ENCODE assay signal across 1 cellular context in genomic region chr17:40862985-40863733, GRCh38.
TF ChIP-seq lines count a peak whose summit lies in the region.

No MANE protein-coding gene starts in this region.

TF ChIP-seq in HepG2, 621 proteins besides CTCF, POLR2A, EP300 and RAD21 (continued from another document and continues in another):
- TF ChIP-seq ZHX1 (CRISPR knock-in tag; IDR thresholded peaks at IDR 0.05; ENCODE audit: low read depth) (no peak), ZMAT3 (CRISPR knock-in tag; conservative IDR thresholded peaks at IDR 0.05) (no peak), SMAD9 (CRISPR knock-in tag; IDR thresholded peaks at IDR 0.05) (no peak), RFX3 (CRISPR knock-in tag; IDR thresholded peaks at IDR 0.05) (no peak), XRCC5 (optimal IDR thresholded peaks at IDR 0.05; ENCODE audit: low read length) (peak; percentile 96), DNMT1 (CRISPR knock-in tag; IDR thresholded peaks at IDR 0.05) (peak; percentile 79; the same call in 1 of the 2 replicates), FOXM1 (CRISPR knock-in tag; IDR thresholded peaks at IDR 0.05) (no peak), ZSCAN29 (CRISPR knock-in tag; conservative IDR thresholded peaks at IDR 0.05) (no peak), ZNF251 (CRISPR knock-in tag; IDR thresholded peaks at IDR 0.05) (no peak), ZXDC (CRISPR knock-in tag; IDR thresholded peaks at IDR 0.05) (no peak), KLF16 (CRISPR knock-in tag; IDR thresholded peaks at IDR 0.05) (no peak), ZNF639 (CRISPR knock-in tag; conservative IDR thresholded peaks at IDR 0.05) (no peak), HMGA1 (CRISPR knock-in tag; conservative IDR thresholded peaks at IDR 0.05) (no peak), ASH2L (IDR thresholded peaks at IDR 0.05; ENCODE audit: insufficient read length, low read depth, low read length) (no peak), MLXIP (CRISPR knock-in tag; IDR thresholded peaks at IDR 0.05; ENCODE audit: borderline replicate concordance) (no peak), ISL2 (CRISPR knock-in tag; IDR thresholded peaks at IDR 0.05) (no peak), TMF1 (CRISPR knock-in tag; IDR thresholded peaks at IDR 0.05; ENCODE audit: low read depth) (no peak), SMARCE1 (IDR thresholded peaks at IDR 0.05; ENCODE audit: borderline replicate concordance) (no peak), THYN1 (CRISPR knock-in tag; IDR thresholded peaks at IDR 0.05; ENCODE audit: borderline replicate concordance, low read depth) (no peak), RFXANK (CRISPR knock-in tag; IDR thresholded peaks at IDR 0.05) (no peak), MXI1 (IDR thresholded peaks at IDR 0.05; ENCODE audit: borderline replicate concordance, low read depth, low read length) (0 out of 3 replicates have a peak, but pooled peaks have one; percentile 30), ZNF746 (CRISPR knock-in tag; IDR thresholded peaks at IDR 0.05) (no peak), NR2F1 (CRISPR knock-in tag; IDR thresholded peaks at IDR 0.05) (no peak), NR2C2 (CRISPR knock-in tag; IDR thresholded peaks at IDR 0.05; ENCODE audit: borderline replicate concordance) (no peak), U2AF1 (optimal IDR thresholded peaks at IDR 0.05; ENCODE audit: low read depth, low read length) (no peak), CSRNP2 (CRISPR knock-in tag; conservative IDR thresholded peaks at IDR 0.05; ENCODE audit: low read depth) (no peak), MNT (IDR thresholded peaks at IDR 0.05) (no peak), ZNF737 (CRISPR knock-in tag; IDR thresholded peaks at IDR 0.05; ENCODE audit: borderline replicate concordance) (no peak), AHR (CRISPR knock-in tag; IDR thresholded peaks at IDR 0.05) (no peak), ZBTB44 (CRISPR knock-in tag; IDR thresholded peaks at IDR 0.05) (no peak), HNF1A (IDR thresholded peaks at IDR 0.05; ENCODE audit: low read depth) (no peak), HNF1A (CRISPR knock-in tag; IDR thresholded peaks at IDR 0.05; ENCODE audit: borderline replicate concordance) (no peak), SMARCC2 (IDR thresholded peaks at IDR 0.05) (no peak), MYNN (CRISPR knock-in tag; IDR thresholded peaks at IDR 0.05; ENCODE audit: low read depth) (no peak), TARDBP (CRISPR knock-in tag; IDR thresholded peaks at IDR 0.05) (no peak), KDM5B (CRISPR knock-in tag; IDR thresholded peaks at IDR 0.05; ENCODE audit: borderline replicate concordance) (peak; percentile 47; the same call in 1 of the 2 replicates), ARHGAP35 (CRISPR knock-in tag; IDR thresholded peaks at IDR 0.05; ENCODE audit: borderline replicate concordance) (no peak), ZNF780A (CRISPR knock-in tag; IDR thresholded peaks at IDR 0.05) (no peak), MAF1 (CRISPR knock-in tag; IDR thresholded peaks at IDR 0.05; ENCODE audit: borderline replicate concordance) (no peak), TERF1 (CRISPR knock-in tag; IDR thresholded peaks at IDR 0.05) (no peak), RFXAP (CRISPR knock-in tag; IDR thresholded peaks at IDR 0.05; ENCODE audit: borderline replicate concordance) (no peak), ZNF30 (CRISPR knock-in tag; IDR thresholded peaks at IDR 0.05) (no peak)
